ENCODE assay signal across 1 cellular context in the genomic region with DNA sequence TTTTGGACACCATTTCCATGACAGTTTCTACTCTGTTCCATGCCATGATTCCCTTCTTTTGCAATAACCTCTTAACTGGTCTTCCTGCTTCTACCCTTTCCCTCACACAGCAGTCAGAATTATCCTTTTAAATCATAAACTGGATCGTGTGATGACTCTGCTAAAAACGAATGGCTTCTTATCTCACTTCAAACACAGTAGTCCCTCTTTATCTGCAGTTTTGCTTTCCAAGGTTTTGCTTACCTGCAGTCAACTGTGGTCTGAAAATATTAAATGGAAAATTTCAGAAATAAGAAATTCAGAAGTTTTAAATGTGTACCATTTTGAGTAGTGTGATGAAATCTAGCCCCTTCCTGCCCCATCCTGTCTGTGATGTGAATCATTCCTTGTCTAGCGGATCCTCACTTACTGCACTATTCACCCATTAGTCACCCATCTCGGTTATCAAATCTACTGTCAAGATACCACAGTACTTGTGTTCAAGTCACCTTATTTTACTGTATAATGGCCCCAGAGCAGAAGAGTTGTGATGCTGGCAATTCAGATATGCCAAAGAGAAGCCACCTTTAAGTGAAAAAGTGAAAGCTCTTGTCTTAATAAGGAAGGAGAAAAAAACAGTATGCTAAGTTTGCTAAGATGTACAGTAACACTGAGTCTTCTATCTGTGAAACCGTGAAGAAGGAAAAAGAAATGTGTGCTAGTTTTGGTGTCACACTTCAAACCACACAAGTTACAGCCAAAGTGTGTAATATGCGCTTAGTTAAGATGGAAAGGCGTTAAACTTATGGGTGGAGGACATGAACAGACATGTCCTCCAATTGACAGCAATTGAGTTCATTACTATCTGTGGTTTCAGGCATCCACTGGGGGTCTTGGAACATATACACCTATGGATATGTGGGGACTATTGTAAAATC.
A peak's percentile ranks its signal among the peaks of the same experiment; 100 is the strongest.
TF ChIP-seq lines count a peak whose summit lies in the region.

No MANE protein-coding gene starts in this region.

TF ChIP-seq in K562, 482 proteins besides CTCF, POLR2A, EP300 and RAD21 (continued from another document and continues in another):
- peak; percentile 39; the same call in 1 of the 2 replicates for TF ChIP-seq CBFA2T3 (IDR thresholded peaks at IDR 0.05)
- TF ChIP-seq NCOA4 (IDR thresholded peaks at IDR 0.05; ENCODE audit: partially characterized antibody) = no peak
- peak; percentile 47; the same call in 1 of the 2 replicates for TF ChIP-seq SOX6 (IDR thresholded peaks at IDR 0.05)
- TF ChIP-seq, protein P1, sequence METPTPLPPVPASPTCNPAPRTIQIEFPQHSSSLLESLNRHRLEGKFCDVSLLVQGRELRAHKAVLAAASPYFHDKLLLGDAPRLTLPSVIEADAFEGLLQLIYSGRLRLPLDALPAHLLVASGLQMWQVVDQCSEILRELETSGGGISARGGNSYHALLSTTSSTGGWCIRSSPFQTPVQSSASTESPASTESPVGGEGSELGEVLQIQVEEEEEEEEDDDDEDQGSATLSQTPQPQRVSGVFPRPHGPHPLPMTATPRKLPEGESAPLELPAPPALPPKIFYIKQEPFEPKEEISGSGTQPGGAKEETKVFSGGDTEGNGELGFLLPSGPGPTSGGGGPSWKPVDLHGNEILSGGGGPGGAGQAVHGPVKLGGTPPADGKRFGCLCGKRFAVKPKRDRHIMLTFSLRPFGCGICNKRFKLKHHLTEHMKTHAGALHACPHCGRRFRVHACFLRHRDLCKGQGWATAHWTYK (CRISPR knock-in tag; IDR thresholded peaks at IDR 0.05) = no peak
- TF ChIP-seq PRPF4 (IDR thresholded peaks at IDR 0.05; ENCODE audit: insufficient read depth, low read depth, low read length, poor library complexity, severe bottlenecking) = no peak
- TF ChIP-seq, protein P2, sequence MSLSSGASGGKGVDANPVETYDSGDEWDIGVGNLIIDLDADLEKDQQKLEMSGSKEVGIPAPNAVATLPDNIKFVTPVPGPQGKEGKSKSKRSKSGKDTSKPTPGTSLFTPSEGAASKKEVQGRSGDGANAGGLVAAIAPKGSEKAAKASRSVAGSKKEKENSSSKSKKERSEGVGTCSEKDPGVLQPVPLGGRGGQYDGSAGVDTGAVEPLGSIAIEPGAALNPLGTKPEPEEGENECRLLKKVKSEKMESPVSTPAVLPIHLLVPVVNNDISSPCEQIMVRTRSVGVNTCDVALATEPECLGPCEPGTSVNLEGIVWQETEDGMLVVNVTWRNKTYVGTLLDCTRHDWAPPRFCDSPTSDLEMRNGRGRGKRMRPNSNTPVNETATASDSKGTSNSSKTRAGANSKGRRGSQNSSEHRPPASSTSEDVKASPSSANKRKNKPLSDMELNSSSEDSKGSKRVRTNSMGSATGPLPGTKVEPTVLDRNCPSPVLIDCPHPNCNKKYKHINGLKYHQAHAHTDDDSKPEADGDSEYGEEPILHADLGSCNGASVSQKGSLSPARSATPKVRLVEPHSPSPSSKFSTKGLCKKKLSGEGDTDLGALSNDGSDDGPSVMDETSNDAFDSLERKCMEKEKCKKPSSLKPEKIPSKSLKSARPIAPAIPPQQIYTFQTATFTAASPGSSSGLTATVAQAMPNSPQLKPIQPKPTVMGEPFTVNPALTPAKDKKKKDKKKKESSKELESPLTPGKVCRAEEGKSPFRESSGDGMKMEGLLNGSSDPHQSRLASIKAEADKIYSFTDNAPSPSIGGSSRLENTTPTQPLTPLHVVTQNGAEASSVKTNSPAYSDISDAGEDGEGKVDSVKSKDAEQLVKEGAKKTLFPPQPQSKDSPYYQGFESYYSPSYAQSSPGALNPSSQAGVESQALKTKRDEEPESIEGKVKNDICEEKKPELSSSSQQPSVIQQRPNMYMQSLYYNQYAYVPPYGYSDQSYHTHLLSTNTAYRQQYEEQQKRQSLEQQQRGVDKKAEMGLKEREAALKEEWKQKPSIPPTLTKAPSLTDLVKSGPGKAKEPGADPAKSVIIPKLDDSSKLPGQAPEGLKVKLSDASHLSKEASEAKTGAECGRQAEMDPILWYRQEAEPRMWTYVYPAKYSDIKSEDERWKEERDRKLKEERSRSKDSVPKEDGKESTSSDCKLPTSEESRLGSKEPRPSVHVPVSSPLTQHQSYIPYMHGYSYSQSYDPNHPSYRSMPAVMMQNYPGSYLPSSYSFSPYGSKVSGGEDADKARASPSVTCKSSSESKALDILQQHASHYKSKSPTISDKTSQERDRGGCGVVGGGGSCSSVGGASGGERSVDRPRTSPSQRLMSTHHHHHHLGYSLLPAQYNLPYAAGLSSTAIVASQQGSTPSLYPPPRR (CRISPR knock-in tag; IDR thresholded peaks at IDR 0.05; ENCODE audit: borderline replicate concordance) = no peak
- peak; percentile 77 for TF ChIP-seq MAFG (tag; conservative IDR thresholded peaks at IDR 0.05)
- TF ChIP-seq, protein P3, sequence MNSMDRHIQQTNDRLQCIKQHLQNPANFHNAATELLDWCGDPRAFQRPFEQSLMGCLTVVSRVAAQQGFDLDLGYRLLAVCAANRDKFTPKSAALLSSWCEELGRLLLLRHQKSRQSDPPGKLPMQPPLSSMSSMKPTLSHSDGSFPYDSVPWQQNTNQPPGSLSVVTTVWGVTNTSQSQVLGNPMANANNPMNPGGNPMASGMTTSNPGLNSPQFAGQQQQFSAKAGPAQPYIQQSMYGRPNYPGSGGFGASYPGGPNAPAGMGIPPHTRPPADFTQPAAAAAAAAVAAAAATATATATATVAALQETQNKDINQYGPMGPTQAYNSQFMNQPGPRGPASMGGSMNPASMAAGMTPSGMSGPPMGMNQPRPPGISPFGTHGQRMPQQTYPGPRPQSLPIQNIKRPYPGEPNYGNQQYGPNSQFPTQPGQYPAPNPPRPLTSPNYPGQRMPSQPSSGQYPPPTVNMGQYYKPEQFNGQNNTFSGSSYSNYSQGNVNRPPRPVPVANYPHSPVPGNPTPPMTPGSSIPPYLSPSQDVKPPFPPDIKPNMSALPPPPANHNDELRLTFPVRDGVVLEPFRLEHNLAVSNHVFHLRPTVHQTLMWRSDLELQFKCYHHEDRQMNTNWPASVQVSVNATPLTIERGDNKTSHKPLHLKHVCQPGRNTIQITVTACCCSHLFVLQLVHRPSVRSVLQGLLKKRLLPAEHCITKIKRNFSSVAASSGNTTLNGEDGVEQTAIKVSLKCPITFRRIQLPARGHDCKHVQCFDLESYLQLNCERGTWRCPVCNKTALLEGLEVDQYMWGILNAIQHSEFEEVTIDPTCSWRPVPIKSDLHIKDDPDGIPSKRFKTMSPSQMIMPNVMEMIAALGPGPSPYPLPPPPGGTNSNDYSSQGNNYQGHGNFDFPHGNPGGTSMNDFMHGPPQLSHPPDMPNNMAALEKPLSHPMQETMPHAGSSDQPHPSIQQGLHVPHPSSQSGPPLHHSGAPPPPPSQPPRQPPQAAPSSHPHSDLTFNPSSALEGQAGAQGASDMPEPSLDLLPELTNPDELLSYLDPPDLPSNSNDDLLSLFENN (IDR thresholded peaks at IDR 0.05; ENCODE audit: low read depth in 2 of 2, low read length in 2 of 2) = no peak
- TF ChIP-seq CTBP1 (IDR thresholded peaks at IDR 0.05; ENCODE audit: borderline replicate concordance) = peak; percentile 41; the same call in 1 of the 2 replicates
- TF ChIP-seq HDAC2 (IDR thresholded peaks at IDR 0.05) = no peak
- TF ChIP-seq PTBP1 (IDR thresholded peaks at IDR 0.05; ENCODE audit: low read depth, low read length) = no peak
- TF ChIP-seq KDM2B (CRISPR knock-in tag; IDR thresholded peaks at IDR 0.05) = no peak
- TF ChIP-seq POLR2AphosphoS2 (IDR thresholded peaks at IDR 0.05; ENCODE audit: low read length) = no peak
- no peak for TF ChIP-seq CBFB (CRISPR knock-in tag; IDR thresholded peaks at IDR 0.05)
- TF ChIP-seq RBFOX2 (IDR thresholded peaks at IDR 0.05; ENCODE audit: low read depth, low read length) = no peak
- TF ChIP-seq, protein P4, sequence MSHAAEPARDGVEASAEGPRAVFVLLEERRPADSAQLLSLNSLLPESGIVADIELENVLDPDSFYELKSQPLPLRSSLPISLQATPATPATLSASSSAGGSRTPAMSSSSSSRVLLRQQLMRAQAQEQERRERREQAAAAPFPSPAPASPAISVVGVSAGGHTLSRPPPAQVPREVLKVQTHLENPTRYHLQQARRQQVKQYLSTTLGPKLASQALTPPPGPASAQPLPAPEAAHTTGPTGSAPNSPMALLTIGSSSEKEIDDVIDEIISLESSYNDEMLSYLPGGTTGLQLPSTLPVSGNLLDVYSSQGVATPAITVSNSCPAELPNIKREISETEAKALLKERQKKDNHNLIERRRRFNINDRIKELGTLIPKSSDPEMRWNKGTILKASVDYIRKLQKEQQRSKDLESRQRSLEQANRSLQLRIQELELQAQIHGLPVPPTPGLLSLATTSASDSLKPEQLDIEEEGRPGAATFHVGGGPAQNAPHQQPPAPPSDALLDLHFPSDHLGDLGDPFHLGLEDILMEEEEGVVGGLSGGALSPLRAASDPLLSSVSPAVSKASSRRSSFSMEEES (CRISPR knock-in tag; IDR thresholded peaks at IDR 0.05) = no peak
- TF ChIP-seq HLTF (IDR thresholded peaks at IDR 0.05) = no peak
- no peak for TF ChIP-seq ZNF239 (CRISPR knock-in tag; IDR thresholded peaks at IDR 0.05)
- TF ChIP-seq MEIS2 (IDR thresholded peaks at IDR 0.05; ENCODE audit: partially characterized antibody) = peak; percentile 57
- TF ChIP-seq, protein P5, sequence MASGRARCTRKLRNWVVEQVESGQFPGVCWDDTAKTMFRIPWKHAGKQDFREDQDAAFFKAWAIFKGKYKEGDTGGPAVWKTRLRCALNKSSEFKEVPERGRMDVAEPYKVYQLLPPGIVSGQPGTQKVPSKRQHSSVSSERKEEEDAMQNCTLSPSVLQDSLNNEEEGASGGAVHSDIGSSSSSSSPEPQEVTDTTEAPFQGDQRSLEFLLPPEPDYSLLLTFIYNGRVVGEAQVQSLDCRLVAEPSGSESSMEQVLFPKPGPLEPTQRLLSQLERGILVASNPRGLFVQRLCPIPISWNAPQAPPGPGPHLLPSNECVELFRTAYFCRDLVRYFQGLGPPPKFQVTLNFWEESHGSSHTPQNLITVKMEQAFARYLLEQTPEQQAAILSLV (tag; IDR thresholded peaks at IDR 0.05) = no peak
- TF ChIP-seq RBBP5 (IDR thresholded peaks at IDR 0.05; ENCODE audit: borderline replicate concordance, insufficient read depth, low read length, poor library complexity, severe bottlenecking) = no peak
- TF ChIP-seq TEAD4 (IDR thresholded peaks at IDR 0.05; ENCODE audit: low read length) = 0 out of 2 replicates have a peak, but pooled peaks have one; percentile 29
- no peak for TF ChIP-seq TEAD4 (CRISPR knock-in tag; IDR thresholded peaks at IDR 0.05; ENCODE audit: borderline replicate concordance)
- no peak for TF ChIP-seq ZNF165 (CRISPR knock-in tag; IDR thresholded peaks at IDR 0.05; ENCODE audit: borderline replicate concordance)
- TF ChIP-seq SPI1 (IDR thresholded peaks at IDR 0.05; ENCODE audit: borderline replicate concordance, low read depth, low read length) = no peak
- TF ChIP-seq RCOR1 (IDR thresholded peaks at IDR 0.05; ENCODE audit: borderline replicate concordance in 1 of 2, low read depth in 2 of 2, low read length in 2 of 2) = no peak; a peak in 1 of 4 replicates
- no peak for TF ChIP-seq DNMT1 (IDR thresholded peaks at IDR 0.05)
